15 cellular contexts compared by ENCODE assay signal in the genomic region with DNA sequence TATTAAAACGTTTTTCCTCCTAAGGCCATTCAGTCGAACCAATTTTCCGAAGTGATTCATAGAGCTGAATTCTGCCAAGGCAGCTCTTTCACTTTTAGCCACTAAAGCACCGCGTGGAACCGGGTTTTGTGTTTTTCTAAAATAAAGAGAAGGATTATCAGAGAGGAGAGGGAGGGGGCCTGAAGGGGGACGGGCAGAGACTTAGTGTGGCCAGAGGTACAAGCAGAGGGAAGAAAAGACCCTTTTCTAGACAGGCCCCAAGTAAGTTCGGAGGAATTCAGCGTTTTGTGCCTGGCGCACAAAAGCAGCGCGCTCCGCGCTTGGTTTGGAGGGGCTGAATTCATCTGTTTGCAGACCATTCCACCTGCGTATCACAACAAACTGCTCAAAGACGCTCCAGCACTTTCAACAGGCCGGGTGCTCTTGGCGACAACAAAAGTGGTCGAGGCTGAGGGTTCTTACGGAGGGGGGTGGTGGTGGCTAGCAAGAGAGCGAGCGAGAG. TPM values are rescaled to one million over a fixed set of nuclear protein-coding genes. Genes with fewer than 3 reads are reported as not detected.
DNase-seq lines count a peak whose midpoint lies in the region; ATAC-seq, FAIRE-seq and TF ChIP-seq lines count a peak whose summit lies in the region.
"Had no signal": no experiment of that assay in that cellular context is flagged by ENCODE, and none has a peak within 500 bp of the region (broad histone marks: within the 10 kb centered on the region; RNA-seq: fewer than 3 reads in every experiment).

No MANE protein-coding gene starts in this region.

- H4K5ac ChIP-seq in H1 (ENCODE audit: insufficient read length, low read depth, low read length) (no peak overlapping the region), mesendoderm (ENCODE audit: low read length) (no peak overlapping the region)

- H2BK120ac ChIP-seq in H1 (replicated peaks; ENCODE audit: low read depth, low read length) (no peak overlapping the region), mesendoderm (ENCODE audit: low read depth, low read length) (no peak overlapping the region)

- H3K4ac ChIP-seq in H1 (replicated peaks; ENCODE audit: insufficient read length, low read depth, low read length): no peak overlapping the region
- H3K4ac ChIP-seq in mesendoderm (ENCODE audit: low read depth, low read length): no peak overlapping the region

- H2BK20ac ChIP-seq in H1 (ENCODE audit: low read length): peak overlapping the region; percentile 57; the same call in 1 of the 2 replicates

- H3K9ac ChIP-seq in H1 (replicated peaks in 1 of 4; ENCODE audit: extremely low read depth in 1 of 4, low read depth in 3 of 4, low read length in 3 of 4): no peak overlapping the region
- H3K9ac ChIP-seq in mesendoderm (ENCODE audit: low read length): no peak overlapping the region

- TF ChIP-seq EP300 in H1 (IDR thresholded peaks at IDR 0.05; ENCODE audit: borderline replicate concordance in 1 of 2, low read depth in 2 of 2, low read length in 2 of 2): no peak

- ATAC-seq in HG02678 (IDR thresholded peaks at IDR 0.05; ENCODE audit: unreplicated experiment): no peak
- ATAC-seq in HG03565 (IDR thresholded peaks at IDR 0.05; ENCODE audit: unreplicated experiment): no peak
- ATAC-seq: gastroesophageal sphincter had no signal

- DNase-seq in H7 (peak; percentile 68), H1 (ENCODE audit: low read depth in 1 of 2, low spot score in 2 of 2) (no peak), mesendoderm (peak; percentile 21), nucleus accumbens (lab: John Stamatoyannopoulos, UW) (no peak), ureter (ENCODE audit: low spot score) (no peak)
- DNase-seq: activated CD4-positive, alpha-beta T cell treated with anti-CD3 and anti-CD28 coated beads for 4 hours; Caco-2; NCI-H187 treated with DMSO at 0.1 percent for 48 hours; RPMI8226 had no signal

- H3K4me2 ChIP-seq in H1 (ENCODE audit: insufficient read depth in 1 of 2, low read depth in 2 of 2, low read length in 2 of 2) (peak overlapping the region; percentile 69 to 90), mesendoderm (ENCODE audit: low read length) (no peak overlapping the region)

- no peak overlapping the region; the same call in 1 of the 2 replicates for H2BK5ac ChIP-seq in H1 (ENCODE audit: low read depth, low read length)
- no peak overlapping the region for H2BK5ac ChIP-seq in mesendoderm (ENCODE audit: low read length)

- H3K79me1 ChIP-seq in H1 (ENCODE audit: low read depth, low read length) (no peaks in the 10 kb centered on the region), mesendoderm (ENCODE audit: low read length) (no peaks in the 10 kb centered on the region)

- 2% methylated on average over 22 of the region's 22 CpGs; no CpG with 5 or more reads in 1 of the 2 experiments for WGBS in H1 (ENCODE audit: extremely low coverage in 1 of 2, insufficient coverage in 1 of 2, insufficient read length in 1 of 2, insufficient replicate concordance in 2 of 2, low coverage in 1 of 2, low lambda C conversion rate in 2 of 2, missing lambda C conversion rate in 1 of 2), 2 experiments
- WGBS in mesendoderm (ENCODE audit: extremely low coverage, insufficient coverage, low lambda C conversion rate): no CpG with 5 or more reads among the region's 22 CpGs

- no peak for TF ChIP-seq RAD21 in H1 (IDR thresholded peaks at IDR 0.05 in 1 of 2, conservative IDR thresholded peaks at IDR 0.05 in 1 of 2; ENCODE audit: low read depth in 2 of 2, low read length in 2 of 2)

- H2BK15ac ChIP-seq in H1 (ENCODE audit: low read length) (no peak overlapping the region), mesendoderm (replicated peaks; ENCODE audit: low read depth) (no peak overlapping the region)

- H3K79me2 ChIP-seq in ACC112 (ENCODE audit: control insufficient read depth, insufficient read depth, low read length, unreplicated experiment): no peaks in the 10 kb centered on the region
- H3K79me2 ChIP-seq in H1 (ENCODE audit: control insufficient read depth in 1 of 2, insufficient read depth in 2 of 2, low read length in 2 of 2): no peaks in the 10 kb centered on the region
- no peaks in the 10 kb centered on the region for H3K79me2 ChIP-seq in mesendoderm (ENCODE audit: control insufficient read depth, insufficient read depth, low read length)

- H4K8ac ChIP-seq in H1 (ENCODE audit: extremely low read depth, insufficient read depth, low read length): no peak overlapping the region
- H4K8ac ChIP-seq in mesendoderm (ENCODE audit: low read depth, low read length): no peak overlapping the region

- H3K27ac ChIP-seq in ACC112 (ENCODE audit: low read depth, low read length): no peak overlapping the region
- H3K27ac ChIP-seq in H1 (ENCODE audit: low read depth, low read length): no peak overlapping the region
- no peak overlapping the region for H3K27ac ChIP-seq in mesendoderm (ENCODE audit: low read depth, low read length)
- H3K27ac ChIP-seq: gastroesophageal sphincter had no signal

- 0 out of 2 replicates have a peak overlapping the region, but pooled peaks have one; percentile 65 for H2AK5ac ChIP-seq in H1 (ENCODE audit: low read depth, low read length)
- no peak overlapping the region for H2AK5ac ChIP-seq in mesendoderm (ENCODE audit: low read length)

- no peak for TF ChIP-seq CTCF in H1 (IDR thresholded peaks at IDR 0.05; ENCODE audit: control extremely low read depth in 1 of 3, insufficient read depth in 1 of 3, low read depth in 1 of 3, low read length in 3 of 3)

- FAIRE-seq in H1 (lab: Jason Lieb, UNC): no peak
- FAIRE-seq: H54 had no signal

- H3K23ac ChIP-seq in H1 (ENCODE audit: insufficient read length) (no peak overlapping the region), mesendoderm (ENCODE audit: low read length) (no peak overlapping the region)

- H3K4me1 ChIP-seq in ACC112 (ENCODE audit: control insufficient read depth, insufficient read depth, low read length, unreplicated experiment) (peaks cover 10% of the 10 kb centered on the region), H1 (replicated peaks in 1 of 4; ENCODE audit: control insufficient read depth in 3 of 4, insufficient read depth in 4 of 4, low read length in 3 of 4) (peaks cover 25 to 74% (median 47%) of the 10 kb centered on the region in 4 experiments), mesendoderm (ENCODE audit: control insufficient read depth, low read depth, low read length) (no peaks in the 10 kb centered on the region)
- H3K4me1 ChIP-seq: Caco-2 had no signal

- no peaks in the 10 kb centered on the region for H3K36me3 ChIP-seq in ACC112 (ENCODE audit: insufficient read depth, low read length)
- no peaks in the 10 kb centered on the region for H3K36me3 ChIP-seq in H7 (replicated peaks; ENCODE audit: control insufficient read depth, insufficient read depth, low read length)
- 0 out of 8 replicates have a peak, but pooled peaks cover 0 to 4% (median 0%) of the 10 kb centered on the region in 4 experiments for H3K36me3 ChIP-seq in H1 (ENCODE audit: control insufficient read depth in 2 of 4, insufficient read depth in 4 of 4, low read length in 3 of 4)
- H3K36me3 ChIP-seq in mesendoderm (ENCODE audit: control insufficient read depth, insufficient read depth, low read length): no peaks in the 10 kb centered on the region
- H3K36me3 ChIP-seq: gastroesophageal sphincter had no signal

- H3K27me3 ChIP-seq in ACC112 (ENCODE audit: insufficient read depth, low read length) (peaks cover 100% of the 10 kb centered on the region), H7 (ENCODE audit: control insufficient read depth, insufficient read depth, low read length) (peaks cover 100% of the 10 kb centered on the region), H1 (replicated peaks in 1 of 4; ENCODE audit: control insufficient read depth in 3 of 4, extremely low read depth in 1 of 4, insufficient read depth in 3 of 4, low read length in 3 of 4) (peaks cover 84 to 100% (median 99%) of the 10 kb centered on the region in 4 experiments), mesendoderm (ENCODE audit: insufficient read depth, low read length, poor library complexity) (peaks cover 98% of the 10 kb centered on the region)

- H2AFZ ChIP-seq in ACC112 (ENCODE audit: low read length, unreplicated experiment) (no peak overlapping the region), H1 (ENCODE audit: low read length) (no peak overlapping the region)

- H3K4me3 ChIP-seq in ACC112 (ENCODE audit: low read depth, low read length) (peak overlapping the region; percentile 73), H7 (ENCODE audit: insufficient read depth, low read depth, low read length) (no peak overlapping the region), H1 (ENCODE audit: extremely low read depth in 1 of 4, insufficient read depth in 2 of 4, low read depth in 3 of 4, low read length in 4 of 4) (peak overlapping the region in 3 of 4 experiments; percentile 4 to 60 (median 19); a peak in 5 of 8 replicates), mesendoderm (ENCODE audit: low read length) (no peak overlapping the region)

- POLR2A ChIA-PET in H1 (lab: Charles Lee; ENCODE audit: partially characterized antibody): interaction anchor here (0.9 to 1.2 kb wide), 2 partner anchors 41 to 165 kb away, joined by 3 to 4 read pairs; no protein-coding TSS in a partner anchor

- CTCF ChIA-PET in H1 (lab: Charles Lee; ENCODE audit: partially characterized antibody): interaction anchor here (0.6 to 2.1 kb wide), 10 partner anchors 9 to 248 kb away, joined by 3 to 8 read pairs (median 4); no protein-coding TSS in a partner anchor

- H4K20me1 ChIP-seq in H1 (replicated peaks in 1 of 2; ENCODE audit: control insufficient read depth in 1 of 2, insufficient read depth in 2 of 2, low read length in 2 of 2): peaks cover 0 to 25% of the 10 kb centered on the region in 2 experiments

- peak overlapping the region; percentile 13 for H3K18ac ChIP-seq in H1 (ENCODE audit: extremely low read depth, low read length)
- no peak overlapping the region for H3K18ac ChIP-seq in mesendoderm (ENCODE audit: low read length)

- no peaks in the 10 kb centered on the region; a peak in 1 of 4 replicates for H3K9me3 ChIP-seq in H1 (ENCODE audit: insufficient read depth in 2 of 2, low read depth in 1 of 2, low read length in 1 of 2)
- H3K9me3 ChIP-seq: Caco-2, gastroesophageal sphincter had no signal

- no peak overlapping the region for H3K14ac ChIP-seq in H1 (ENCODE audit: insufficient read length)

- H3K56ac ChIP-seq in H1 (replicated peaks; ENCODE audit: insufficient read length, low read depth, low read length) (no peak overlapping the region), mesendoderm (ENCODE audit: low read length) (no peak overlapping the region)

- peak overlapping the region; percentile 69; the same call in 1 of the 2 replicates for H2BK12ac ChIP-seq in H1 (ENCODE audit: low read depth, low read length)

- H4K91ac ChIP-seq in H1 (replicated peaks; ENCODE audit: insufficient read length, low read length): no peak overlapping the region

- H3K23me2 ChIP-seq in H1 (ENCODE audit: low read depth, low read length): peaks cover 3% of the 10 kb centered on the region; the same call in 1 of the 2 replicates

- no peak for TF ChIP-seq POLR2A in H1 (IDR thresholded peaks at IDR 0.05; ENCODE audit: control extremely low read depth in 1 of 2, low read depth in 2 of 2, low read length in 2 of 2)

RNA-seq across cellular contexts. Expression of gene FEZF2, which starts 1.1 kb away (rescaled TPM):
- 0.14 TPM in 1 of 2 replicates, not detected in the other for total RNA-seq in H7 (2014; rRNA removed; shearing (Covaris generic))
- not detected in 2 replicates for total RNA-seq in H1 (2021; fragmentation: NEBNext Ultra II Directional; extraction: Animal tissue kit (Norgen Biotek cat#: 25700))
- polyA plus RNA-seq in H1 (2011; rRNA removed): 0.06 and 0.11 TPM in 2 replicates
- 0.17 TPM for polyA plus RNA-seq in H1 (2011; cell fraction: cytosol; rRNA removed)
- 0.23 TPM for polyA plus RNA-seq in H1 (2011; cell fraction: nucleus; rRNA removed)
- polyA plus RNA-seq in H1 (2012, experiment 1 of 2): 0.13 TPM in 1 of 4 replicates, not detected in the others
- 0.08 TPM for polyA plus RNA-seq in H1 (2012, experiment 2 of 2)
- polyA plus RNA-seq in H1 (2013, experiment 1 of 2): not detected
- not detected for polyA plus RNA-seq in H1 (2013, experiment 2 of 2)
- not detected in 2 replicates for polyA minus RNA-seq in H1 (2011; rRNA and poly(A)+ RNA removed)
- not detected for polyA minus RNA-seq in H1 (2011; cell fraction: cytosol; rRNA and poly(A)+ RNA removed)
- not detected for polyA minus RNA-seq in H1 (2011; cell fraction: nucleus; rRNA and poly(A)+ RNA removed)
- polyA plus RNA-seq in mesendoderm (2013, experiment 1 of 2): not detected
- not detected for polyA plus RNA-seq in mesendoderm (2013, experiment 2 of 2)
- not detected for total RNA-seq in ureter
- total RNA-seq: Caco-2, gastroesophageal sphincter had no signal
- polyA plus RNA-seq: adipose tissue had no signal

Comparison
In these comparisons a context has a peak if more than half of its experiments do, and no peak if none do; other contexts are left out.
1. H3K4me3 ChIP-seq: peak in ACC112 (single experiment) and H1 (3 of 4); none in H7 (single experiment) and mesendoderm (single experiment).
2. DNase-seq: peak in H7 (single experiment) and mesendoderm (single experiment); none in H1 (0 of 2), nucleus accumbens (0 of 56) and ureter (single experiment).